Comparison of ENCODE assay signal across 28 cellular contexts in the genomic region with DNA sequence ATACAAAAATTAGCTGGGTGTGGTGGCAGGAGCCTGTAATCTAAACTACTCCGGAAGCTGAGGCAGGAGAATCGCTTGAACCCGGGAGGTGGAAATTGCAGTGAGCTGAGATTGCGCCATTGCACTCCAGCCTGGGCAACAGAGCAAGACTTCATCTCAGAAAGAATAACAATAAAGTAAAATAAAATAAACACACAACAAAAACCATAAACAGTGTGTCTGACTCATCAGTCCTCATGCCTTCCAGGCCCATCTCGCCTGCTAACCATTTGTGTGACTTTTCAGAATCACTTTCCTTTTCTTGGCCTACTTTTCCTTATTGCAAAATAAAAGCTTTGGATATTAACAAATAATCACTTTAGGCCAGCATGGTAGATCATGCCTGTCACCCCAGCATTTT. TPM values are rescaled to one million over a fixed set of nuclear protein-coding genes. Genes with fewer than 3 reads are reported as not detected.
A peak's percentile ranks its signal among the peaks of the same experiment; 100 is the strongest.
DNase-seq lines count a peak whose midpoint lies in the region; ATAC-seq and TF ChIP-seq lines count a peak whose summit lies in the region.
"Had no signal": no experiment of that assay in that cellular context is flagged by ENCODE, and none has a peak within 500 bp of the region (broad histone marks: within the 10 kb centered on the region; RNA-seq: fewer than 3 reads in every experiment).

No MANE protein-coding gene starts in this region.

- H3K36me3 ChIP-seq in breast epithelium (no peaks in the 10 kb centered on the region), psoas muscle (ENCODE audit: insufficient read depth in 1 of 2, low read depth in 1 of 2) (no peaks in the 10 kb centered on the region)
- H3K36me3 ChIP-seq: HAP-1, tibial artery had no signal

- no peak overlapping the region for H3K27ac Mint-ChIP-seq in MCF 10A (ENCODE audit: low read depth, unreplicated experiment)
- H3K27ac Mint-ChIP-seq: activated naive CD8-positive, alpha-beta T cell treated with anti-CD3 and anti-CD28 coated beads, Interleukin-2, amount 10 ng/mL, durations not matched to agents 7 days and 5 days; activated T-cell treated with anti-CD3 and anti-CD28 coated beads, Interleukin-2, amount 50 U/mL, for 72 hours; CD4-positive, alpha-beta T cell; memory B cell; natural killer cell had no signal

- CTCF ChIA-PET in MCF 10A (lab: Yijun Ruan, JAX): interaction anchor here (0.6 kb wide), 2 partner anchors 98 to 723 kb away, joined by 3 read pairs; no protein-coding TSS in a partner anchor

- no TSS peak for BruUV-seq in MCF 10A (replicated peaks; lab: Mats Ljungman, UMichigan)

- ATAC-seq in psoas muscle: no peak
- ATAC-seq: activated T-cell treated with anti-CD3 and anti-CD28 coated beads, Interleukin-2, amount 50 U/mL, for 72 hours; natural killer cell; Right ventricle myocardium inferior had no signal

- DNase-seq in MCF 10A (ENCODE audit: unreplicated experiment) (peak; percentile 57), breast epithelium (ENCODE audit: low spot score in 2 of 2) (no peak), T1000 (lab: John Stamatoyannopoulos, UW) (peak; percentile 19), fibroblast of pulmonary artery (ENCODE audit: low read depth) (peak; percentile 16), stromal cell of bone marrow (ENCODE audit: low read depth) (peak; percentile 13), psoas muscle (no peak), GM13977 (ENCODE audit: low spot score) (no peak), mucosa of gallbladder (ENCODE audit: low spot score) (no peak)
- DNase-seq: activated CD4-positive, alpha-beta T cell treated with anti-CD3 and anti-CD28 coated beads, Interleukin-2, amount 50 U/mL, for 48 hours; activated naive CD8-positive, alpha-beta T cell treated with anti-CD3 and anti-CD28 coated beads, Interleukin-2, amount 10 ng/mL, durations not matched to agents 7 days and 5 days; activated T-cell treated with anti-CD3 and anti-CD28 coated beads, Interleukin-2, amount 50 U/mL, for 72 hours; caudate nucleus; CD4-positive, alpha-beta T cell; DMS79 treated with DMSO at 0.1 percent for 48 hours; hypothalamus; KBM-7; kidney glomerular epithelial cell; natural killer cell; NCI-H1048; NCI-H2081; NCI-H524 treated with DMSO at 0.1 percent for 48 hours; stimulated activated naive CD4-positive, alpha-beta T cell; T-helper 1 cell; tibial artery had no signal

- no peak for TF ChIP-seq POLR2A in breast epithelium (IDR thresholded peaks at IDR 0.05)

- no peak overlapping the region for H3K4me3 ChIP-seq in breast epithelium
- H3K4me3 ChIP-seq in fibroblast of pulmonary artery (replicated peaks; ENCODE audit: low read depth, low read length): no peak overlapping the region
- no peak overlapping the region for H3K4me3 ChIP-seq in psoas muscle
- H3K4me3 ChIP-seq: HAP-1, tibial artery had no signal

- TF ChIP-seq CTCF in MCF 10A (IDR thresholded peaks at IDR 0.05; ENCODE audit: unreplicated experiment) (no peak), breast epithelium (IDR thresholded peaks at IDR 0.05) (no peak), fibroblast of pulmonary artery (IDR thresholded peaks at IDR 0.05; ENCODE audit: low read length, missing control alignments) (no peak), psoas muscle (IDR thresholded peaks at IDR 0.05) (no peak), GM13977 (IDR thresholded peaks at IDR 0.05; ENCODE audit: extremely low read depth, insufficient read depth, missing control alignments) (no peak)

- POLR2A ChIA-PET in MCF 10A (lab: Yijun Ruan, JAX): no interaction called here

- 95 to 97% (median 96%) methylated on average over 5 of the region's 5 CpGs for WGBS in psoas muscle, 3 donors

- intact Hi-C loops in MCF 10A (cut with micrococcal nuclease): no loop called here
- intact Hi-C loops in breast epithelium (cut with DNase I; ENCODE audit: low total_unique reads): no loop called here
- intact Hi-C loops in psoas muscle (cut with DNase I): no loop called here

- no peaks in the 10 kb centered on the region for H3K27me3 Mint-ChIP-seq in MCF 10A (ENCODE audit: insufficient read depth, unreplicated experiment)
- H3K27me3 Mint-ChIP-seq: CD4-positive, alpha-beta T cell had no signal

- no peak overlapping the region for H3K27ac ChIP-seq in breast epithelium
- no peak overlapping the region for H3K27ac ChIP-seq in psoas muscle
- H3K27ac ChIP-seq: 22Rv1, tibial artery had no signal

- no peaks in the 10 kb centered on the region for H3K4me1 Mint-ChIP-seq in MCF 10A (ENCODE audit: insufficient read depth, unreplicated experiment)

- no peaks in the 10 kb centered on the region for H3K9me3 Mint-ChIP-seq in MCF 10A (ENCODE audit: unreplicated experiment)
- H3K9me3 Mint-ChIP-seq: activated naive CD8-positive, alpha-beta T cell treated with anti-CD3 and anti-CD28 coated beads, Interleukin-2, amount 10 ng/mL, durations not matched to agents 7 days and 5 days; activated T-cell treated with anti-CD3 and anti-CD28 coated beads, Interleukin-2, amount 50 U/mL, for 72 hours; CD4-positive, alpha-beta T cell; memory B cell; natural killer cell had no signal

- in situ Hi-C loops in GM13977 (cut with MboI; ENCODE audit: low pct_unique_long_range_greater_than_20kb, low sequenced_read_pairs, unreplicated experiment): no loop called here

- no peaks in the 10 kb centered on the region for H3K36me3 Mint-ChIP-seq in MCF 10A (ENCODE audit: insufficient read depth, unreplicated experiment)
- H3K36me3 Mint-ChIP-seq: activated naive CD8-positive, alpha-beta T cell treated with anti-CD3 and anti-CD28 coated beads, Interleukin-2, amount 10 ng/mL, durations not matched to agents 7 days and 5 days; memory B cell; natural killer cell had no signal

- no peak overlapping the region for H3K4me3 Mint-ChIP-seq in MCF 10A (ENCODE audit: unreplicated experiment)
- H3K4me3 Mint-ChIP-seq: activated naive CD8-positive, alpha-beta T cell treated with anti-CD3 and anti-CD28 coated beads, Interleukin-2, amount 10 ng/mL, durations not matched to agents 7 days and 5 days; activated T-cell treated with anti-CD3 and anti-CD28 coated beads, Interleukin-2, amount 50 U/mL, for 72 hours; CD4-positive, alpha-beta T cell; memory B cell; natural killer cell had no signal

- H3K27me3 ChIP-seq in breast epithelium: no peaks in the 10 kb centered on the region
- H3K27me3 ChIP-seq in psoas muscle (ENCODE audit: insufficient read depth in 3 of 3, low read length in 2 of 3): no peaks in the 10 kb centered on the region

- H3K4me1 ChIP-seq in breast epithelium: no peaks in the 10 kb centered on the region
- no peaks in the 10 kb centered on the region for H3K4me1 ChIP-seq in psoas muscle
- H3K4me1 ChIP-seq: tibial artery had no signal

- no peaks in the 10 kb centered on the region for H3K9me3 ChIP-seq in breast epithelium
- H3K9me3 ChIP-seq in psoas muscle: no peaks in the 10 kb centered on the region
- H3K9me3 ChIP-seq: HAP-1, tibial artery had no signal

RNA-seq across cellular contexts. Expression of a gene that starts 42.0 kb away (rescaled TPM):
- total RNA-seq in MCF 10A (2022) (34.0 and 35.3 TPM in 2 replicates), breast epithelium (10 to 100 TPM; 16.4 to 18.2 (median 17.4) TPM), psoas muscle (10 to 100 TPM; 17.5 to 19.4 (median 18.5) TPM), mucosa of gallbladder (37.5 TPM)
- 1 to 10 TPM; 2.3 to 9.1 (median 3.2) TPM for polyA plus RNA-seq in psoas muscle

Comparison
In these comparisons a context has a peak if more than half of its experiments do, and no peak if none do; other contexts are left out.
1. DNase-seq: peak in MCF 10A (single experiment), T1000 (single experiment), fibroblast of pulmonary artery (single experiment) and stromal cell of bone marrow (single experiment); none in breast epithelium (0 of 2), psoas muscle (0 of 2), GM13977 (single experiment) and mucosa of gallbladder (single experiment).